Comparison of ENCODE assay signal across 1 cellular context in genomic region chr2:219575566-219576504, GRCh38.
TF ChIP-seq lines count a peak whose summit lies in the region.

No MANE protein-coding gene starts in this region.

TF ChIP-seq in HepG2, 621 proteins besides CTCF, POLR2A, EP300 and RAD21 (continues in another document):
- TF ChIP-seq KDM6A (CRISPR knock-in tag; IDR thresholded peaks at IDR 0.05; ENCODE audit: low read depth) (peak; percentile 25; the same call in 1 of the 2 replicates), RXRB (CRISPR knock-in tag; IDR thresholded peaks at IDR 0.05; ENCODE audit: borderline replicate concordance) (peak; percentile 71), SP2 (CRISPR knock-in tag; IDR thresholded peaks at IDR 0.05) (no peak), TEAD3 (CRISPR knock-in tag; optimal IDR thresholded peaks at IDR 0.05; ENCODE audit: borderline replicate concordance) (no peak), ZNF777 (CRISPR knock-in tag; IDR thresholded peaks at IDR 0.05) (no peak), TFE3 (CRISPR knock-in tag; IDR thresholded peaks at IDR 0.05) (0 out of 2 replicates have a peak, but pooled peaks have one; percentile 39), ZNF580 (CRISPR knock-in tag; IDR thresholded peaks at IDR 0.05; ENCODE audit: borderline replicate concordance, low read depth) (no peak), DMTF1 (CRISPR knock-in tag; IDR thresholded peaks at IDR 0.05) (no peak), SNAPC2 (CRISPR knock-in tag; IDR thresholded peaks at IDR 0.05) (peak; percentile 10; the same call in 1 of the 2 replicates), KAT8 (CRISPR knock-in tag; IDR thresholded peaks at IDR 0.05) (0 out of 2 replicates have a peak, but pooled peaks have one; percentile 22), ATF2 (CRISPR knock-in tag; IDR thresholded peaks at IDR 0.05) (no peak), TSC22D2 (CRISPR knock-in tag; IDR thresholded peaks at IDR 0.05; ENCODE audit: borderline replicate concordance) (no peak), PRMT3 (CRISPR knock-in tag; IDR thresholded peaks at IDR 0.05; ENCODE audit: borderline replicate concordance, low read depth) (no peak), ZNF672 (CRISPR knock-in tag; IDR thresholded peaks at IDR 0.05) (no peak), FOXA1 (IDR thresholded peaks at IDR 0.05) (no peak), FOXA1 (CRISPR knock-in tag; IDR thresholded peaks at IDR 0.05) (peak; percentile 84), RFXAP (CRISPR knock-in tag; IDR thresholded peaks at IDR 0.05; ENCODE audit: borderline replicate concordance) (0 out of 2 replicates have a peak, but pooled peaks have one; percentile 34), ARID5B (CRISPR knock-in tag; IDR thresholded peaks at IDR 0.05) (peak; percentile 57; the same call in 1 of the 2 replicates), ZNF788 (CRISPR knock-in tag; IDR thresholded peaks at IDR 0.05; ENCODE audit: borderline replicate concordance) (no peak), RARA (CRISPR knock-in tag; IDR thresholded peaks at IDR 0.05) (peak; percentile 95), ZNF574 (CRISPR knock-in tag; IDR thresholded peaks at IDR 0.05) (no peak), ZFP41 (CRISPR knock-in tag; IDR thresholded peaks at IDR 0.05; ENCODE audit: borderline replicate concordance) (0 out of 2 replicates have a peak, but pooled peaks have one; percentile 15), ZBTB44 (CRISPR knock-in tag; IDR thresholded peaks at IDR 0.05) (no peak), REL (CRISPR knock-in tag; conservative IDR thresholded peaks at IDR 0.05) (no peak), PREB (CRISPR knock-in tag; IDR thresholded peaks at IDR 0.05) (no peak), ZFX (CRISPR knock-in tag; IDR thresholded peaks at IDR 0.05; ENCODE audit: low read depth) (peak; percentile 35), NR2F2 (IDR thresholded peaks at IDR 0.05; ENCODE audit: borderline replicate concordance, low read depth) (peak; percentile 4; the same call in 1 of the 2 replicates), DNMT1 (CRISPR knock-in tag; IDR thresholded peaks at IDR 0.05) (no peak), ZBTB39 (CRISPR knock-in tag; IDR thresholded peaks at IDR 0.05) (no peak), MNT (IDR thresholded peaks at IDR 0.05) (no peak), ZNF577 (CRISPR knock-in tag; IDR thresholded peaks at IDR 0.05; ENCODE audit: borderline replicate concordance, low read depth) (no peak)
